Comparison of ENCODE assay signal across 8 cellular contexts in the genomic region with DNA sequence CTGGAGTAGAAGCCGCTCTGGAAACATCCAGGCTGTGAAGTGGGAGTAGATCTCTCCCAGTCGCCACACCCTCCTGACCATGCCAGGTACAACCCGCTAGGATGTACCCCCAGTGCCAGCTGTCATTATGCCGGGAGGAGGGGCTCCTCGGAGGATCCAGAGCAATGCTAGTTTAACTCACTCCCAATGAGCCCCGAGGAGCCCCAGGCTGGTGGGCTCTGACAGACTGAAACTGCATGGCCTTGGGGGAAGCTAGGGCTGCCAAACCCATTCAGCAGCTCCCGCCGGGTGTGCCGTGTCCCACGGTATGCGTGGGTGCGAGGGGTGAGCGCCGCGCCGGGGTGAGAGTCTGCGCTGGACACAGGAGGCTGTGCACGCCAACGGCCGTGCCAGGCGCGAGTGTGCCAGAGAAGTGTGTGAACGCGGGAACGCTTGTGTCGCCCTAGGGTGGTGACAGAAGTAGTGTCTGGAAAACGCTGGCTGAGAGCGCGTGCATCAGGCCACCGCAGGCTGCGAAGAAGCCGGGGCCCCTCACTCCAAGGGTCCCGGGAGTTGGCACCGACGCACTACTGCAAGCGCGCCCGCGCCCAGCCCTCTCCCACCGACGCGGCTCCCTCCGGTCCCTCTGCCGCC.
A peak's percentile ranks its signal among the peaks of the same experiment; 100 is the strongest.
DNase-seq lines count a peak whose midpoint lies in the region; ATAC-seq and TF ChIP-seq lines count a peak whose summit lies in the region.

No MANE protein-coding gene starts in this region.

- peak; percentile 13 for ATAC-seq in HG03108 (IDR thresholded peaks at IDR 0.05; ENCODE audit: unreplicated experiment)
- peak; percentile 10 for ATAC-seq in WTC11
- ATAC-seq in HG03460 (IDR thresholded peaks at IDR 0.05; ENCODE audit: unreplicated experiment) = no peak

- no peaks in the 10 kb centered on the region for H3K36me3 ChIP-seq in parathyroid adenoma (ENCODE audit: control insufficient read depth, insufficient read depth, low read length)

- CTCF ChIA-PET in WTC11 (lab: Charles Lee) = interaction anchor here (0.8 kb wide), 1 partner anchor 148 kb away, joined by 3 read pairs; no protein-coding TSS in a partner anchor

- TF ChIP-seq CTCF in WTC11 (IDR thresholded peaks at IDR 0.05) = no peak
- TF ChIP-seq CTCF in fibroblast of mammary gland (conservative IDR thresholded peaks at IDR 0.05; ENCODE audit: control insufficient read depth, insufficient read depth, low read depth, low read length) = no peak
- no peak for TF ChIP-seq CTCF in parathyroid adenoma (IDR thresholded peaks at IDR 0.05)

- peaks cover 53% of the 10 kb centered on the region for H3K27me3 Mint-ChIP-seq in WTC11 (ENCODE audit: low read depth)

- H3K9me3 Mint-ChIP-seq in WTC11 = no peaks in the 10 kb centered on the region

- peaks cover 13% of the 10 kb centered on the region for H3K4me1 Mint-ChIP-seq in WTC11

- no peaks in the 10 kb centered on the region for H3K9me3 ChIP-seq in parathyroid adenoma (ENCODE audit: control insufficient read depth, low read length)

- H3K27ac Mint-ChIP-seq in WTC11 = no peak overlapping the region

- DNase-seq in activated naive CD4-positive, alpha-beta T cell treated with Interleukin-2 at 50 U/mL for 16 hours = peak; percentile 35
- no peak for DNase-seq in activated naive CD4-positive, alpha-beta T cell (lab: John Stamatoyannopoulos, UW)
- DNase-seq in WTC11 (ENCODE audit: low spot score) (no peak), fibroblast of mammary gland (ENCODE audit: low read depth) (no peak), NCI-H1436 (lab: John Stamatoyannopoulos, UW) (no peak)

- H3K4me3 ChIP-seq in fibroblast of mammary gland (ENCODE audit: control insufficient read depth, low read depth, low read length) (peak overlapping the region; percentile 66), parathyroid adenoma (ENCODE audit: low read depth, low read length) (no peak overlapping the region)

- H3K79me2 ChIP-seq in parathyroid adenoma = no peaks in the 10 kb centered on the region

- H3K4me3 Mint-ChIP-seq in WTC11 = peak overlapping the region; percentile 79

- H3K4me1 ChIP-seq in parathyroid adenoma = no peaks in the 10 kb centered on the region

- H3K9ac ChIP-seq in parathyroid adenoma = no peak overlapping the region

- POLR2A ChIA-PET in WTC11 (lab: Charles Lee) = no interaction called here

- no peak overlapping the region for H3K27ac ChIP-seq in parathyroid adenoma

- H3K27me3 ChIP-seq in parathyroid adenoma (ENCODE audit: control insufficient read depth, insufficient read depth, low read length) = peaks cover 3% of the 10 kb centered on the region

- no peaks in the 10 kb centered on the region for H3K36me3 Mint-ChIP-seq in WTC11

- peak overlapping the region; percentile 17 for H2AFZ ChIP-seq in parathyroid adenoma

- H3K4me2 ChIP-seq in parathyroid adenoma (ENCODE audit: low read length) = peak overlapping the region; percentile 83

TF ChIP-seq in WTC11, 78 proteins besides CTCF, POLR2A, EP300 and RAD21:
- TF ChIP-seq, protein P1, sequence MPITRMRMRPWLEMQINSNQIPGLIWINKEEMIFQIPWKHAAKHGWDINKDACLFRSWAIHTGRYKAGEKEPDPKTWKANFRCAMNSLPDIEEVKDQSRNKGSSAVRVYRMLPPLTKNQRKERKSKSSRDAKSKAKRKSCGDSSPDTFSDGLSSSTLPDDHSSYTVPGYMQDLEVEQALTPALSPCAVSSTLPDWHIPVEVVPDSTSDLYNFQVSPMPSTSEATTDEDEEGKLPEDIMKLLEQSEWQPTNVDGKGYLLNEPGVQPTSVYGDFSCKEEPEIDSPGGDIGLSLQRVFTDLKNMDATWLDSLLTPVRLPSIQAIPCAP (CRISPR knock-in tag; IDR thresholded peaks at IDR 0.05) = no peak
- TF ChIP-seq, protein P2, sequence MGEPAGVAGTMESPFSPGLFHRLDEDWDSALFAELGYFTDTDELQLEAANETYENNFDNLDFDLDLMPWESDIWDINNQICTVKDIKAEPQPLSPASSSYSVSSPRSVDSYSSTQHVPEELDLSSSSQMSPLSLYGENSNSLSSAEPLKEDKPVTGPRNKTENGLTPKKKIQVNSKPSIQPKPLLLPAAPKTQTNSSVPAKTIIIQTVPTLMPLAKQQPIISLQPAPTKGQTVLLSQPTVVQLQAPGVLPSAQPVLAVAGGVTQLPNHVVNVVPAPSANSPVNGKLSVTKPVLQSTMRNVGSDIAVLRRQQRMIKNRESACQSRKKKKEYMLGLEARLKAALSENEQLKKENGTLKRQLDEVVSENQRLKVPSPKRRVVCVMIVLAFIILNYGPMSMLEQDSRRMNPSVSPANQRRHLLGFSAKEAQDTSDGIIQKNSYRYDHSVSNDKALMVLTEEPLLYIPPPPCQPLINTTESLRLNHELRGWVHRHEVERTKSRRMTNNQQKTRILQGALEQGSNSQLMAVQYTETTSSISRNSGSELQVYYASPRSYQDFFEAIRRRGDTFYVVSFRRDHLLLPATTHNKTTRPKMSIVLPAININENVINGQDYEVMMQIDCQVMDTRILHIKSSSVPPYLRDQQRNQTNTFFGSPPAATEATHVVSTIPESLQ (CRISPR knock-in tag; IDR thresholded peaks at IDR 0.05) = no peak
- TF ChIP-seq, protein P3, sequence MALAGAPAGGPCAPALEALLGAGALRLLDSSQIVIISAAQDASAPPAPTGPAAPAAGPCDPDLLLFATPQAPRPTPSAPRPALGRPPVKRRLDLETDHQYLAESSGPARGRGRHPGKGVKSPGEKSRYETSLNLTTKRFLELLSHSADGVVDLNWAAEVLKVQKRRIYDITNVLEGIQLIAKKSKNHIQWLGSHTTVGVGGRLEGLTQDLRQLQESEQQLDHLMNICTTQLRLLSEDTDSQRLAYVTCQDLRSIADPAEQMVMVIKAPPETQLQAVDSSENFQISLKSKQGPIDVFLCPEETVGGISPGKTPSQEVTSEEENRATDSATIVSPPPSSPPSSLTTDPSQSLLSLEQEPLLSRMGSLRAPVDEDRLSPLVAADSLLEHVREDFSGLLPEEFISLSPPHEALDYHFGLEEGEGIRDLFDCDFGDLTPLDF (CRISPR knock-in tag; IDR thresholded peaks at IDR 0.05) = no peak
- no peak for TF ChIP-seq FOXJ3 (CRISPR knock-in tag; IDR thresholded peaks at IDR 0.05; ENCODE audit: borderline replicate concordance)
- no peak for TF ChIP-seq NFE2L1 (CRISPR knock-in tag; IDR thresholded peaks at IDR 0.05)
- TF ChIP-seq, protein P4, sequence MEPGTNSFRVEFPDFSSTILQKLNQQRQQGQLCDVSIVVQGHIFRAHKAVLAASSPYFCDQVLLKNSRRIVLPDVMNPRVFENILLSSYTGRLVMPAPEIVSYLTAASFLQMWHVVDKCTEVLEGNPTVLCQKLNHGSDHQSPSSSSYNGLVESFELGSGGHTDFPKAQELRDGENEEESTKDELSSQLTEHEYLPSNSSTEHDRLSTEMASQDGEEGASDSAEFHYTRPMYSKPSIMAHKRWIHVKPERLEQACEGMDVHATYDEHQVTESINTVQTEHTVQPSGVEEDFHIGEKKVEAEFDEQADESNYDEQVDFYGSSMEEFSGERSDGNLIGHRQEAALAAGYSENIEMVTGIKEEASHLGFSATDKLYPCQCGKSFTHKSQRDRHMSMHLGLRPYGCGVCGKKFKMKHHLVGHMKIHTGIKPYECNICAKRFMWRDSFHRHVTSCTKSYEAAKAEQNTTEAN (CRISPR knock-in tag; IDR thresholded peaks at IDR 0.05) = no peak
- no peak for TF ChIP-seq RORB (CRISPR knock-in tag; IDR thresholded peaks at IDR 0.05)
- TF ChIP-seq FOXP1 (CRISPR knock-in tag; IDR thresholded peaks at IDR 0.05; ENCODE audit: borderline replicate concordance) = 0 out of 2 replicates have a peak, but pooled peaks have one; percentile 15
- TF ChIP-seq, protein P5, sequence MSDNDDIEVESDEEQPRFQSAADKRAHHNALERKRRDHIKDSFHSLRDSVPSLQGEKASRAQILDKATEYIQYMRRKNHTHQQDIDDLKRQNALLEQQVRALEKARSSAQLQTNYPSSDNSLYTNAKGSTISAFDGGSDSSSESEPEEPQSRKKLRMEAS (CRISPR knock-in tag; IDR thresholded peaks at IDR 0.05) = 0 out of 2 replicates have a peak, but pooled peaks have one; percentile 18
